ENCODE assay signal across 8 cellular contexts in genomic region chr2:227482638-227483340, GRCh38. TPM values are rescaled to one million over a fixed set of nuclear protein-coding genes. Genes with fewer than 3 reads are reported as not detected.
DNase-seq lines count a peak whose midpoint lies in the region; ATAC-seq lines count a peak whose summit lies in the region.

No MANE protein-coding gene starts in this region.

- peaks cover 44% of the 10 kb centered on the region for H3K4me1 Mint-ChIP-seq in activated naive CD8-positive, alpha-beta T cell treated with anti-CD3 and anti-CD28 coated beads, Interleukin-2, amount 10 ng/mL, durations not matched to agents 7 days and 5 days

- peak; percentile 96 for ATAC-seq in GM19468 (IDR thresholded peaks at IDR 0.05; ENCODE audit: extremely low read depth, unreplicated experiment)
- peak; percentile 87 for ATAC-seq in HG03460 (IDR thresholded peaks at IDR 0.05; ENCODE audit: unreplicated experiment)
- peak; percentile 43 for ATAC-seq in activated naive CD8-positive, alpha-beta T cell treated with anti-CD3 and anti-CD28 coated beads, Interleukin-2, amount 10 ng/mL, durations not matched to agents 7 days and 5 days (ENCODE audit: low read depth)
- no peak for ATAC-seq in left ventricle myocardium superior

- H3K27ac Mint-ChIP-seq in activated naive CD8-positive, alpha-beta T cell treated with anti-CD3 and anti-CD28 coated beads, Interleukin-2, amount 10 ng/mL, durations not matched to agents 7 days and 5 days, result peak overlapping the region; percentile 55

- H3K27me3 Mint-ChIP-seq in activated naive CD8-positive, alpha-beta T cell treated with anti-CD3 and anti-CD28 coated beads, Interleukin-2, amount 10 ng/mL, durations not matched to agents 7 days and 5 days, result no peaks in the 10 kb centered on the region

- DNase-seq in EL, result peak; percentile 40
- no peak for DNase-seq in activated naive CD8-positive, alpha-beta T cell treated with anti-CD3 and anti-CD28 coated beads, Interleukin-2, amount 10 ng/mL, durations not matched to agents 7 days and 5 days
- no peak for DNase-seq in NCI-H187 (lab: John Stamatoyannopoulos, UW)
- DNase-seq in stimulated activated naive CD4-positive, alpha-beta T cell (lab: John Stamatoyannopoulos, UW), result no peak
- no peak for DNase-seq in DMS53 (lab: John Stamatoyannopoulos, UW)
- DNase-seq in left ventricle myocardium superior, result no peak

- no peak overlapping the region for H3K4me3 Mint-ChIP-seq in activated naive CD8-positive, alpha-beta T cell treated with anti-CD3 and anti-CD28 coated beads, Interleukin-2, amount 10 ng/mL, durations not matched to agents 7 days and 5 days

- intact Hi-C loops in left ventricle myocardium superior (cut with micrococcal nuclease), result no loop called here

- POLR2A ChIA-PET in activated naive CD8-positive, alpha-beta T cell treated with anti-CD3 and anti-CD28 coated beads, Interleukin-2, amount 10 ng/mL, durations not matched to agents 7 days and 5 days (lab: Charles Lee), result interaction anchor here (0.7 kb wide), 1 partner anchor 124 kb away, joined by 3 read pairs; no protein-coding TSS in a partner anchor

- peaks cover 16% of the 10 kb centered on the region for H3K36me3 Mint-ChIP-seq in activated naive CD8-positive, alpha-beta T cell treated with anti-CD3 and anti-CD28 coated beads, Interleukin-2, amount 10 ng/mL, durations not matched to agents 7 days and 5 days

- H3K9me3 Mint-ChIP-seq in activated naive CD8-positive, alpha-beta T cell treated with anti-CD3 and anti-CD28 coated beads, Interleukin-2, amount 10 ng/mL, durations not matched to agents 7 days and 5 days, result peaks cover 5% of the 10 kb centered on the region

RNA-seq across cellular contexts. Expression of gene AGFG1, which starts 10.8 kb away (rescaled TPM):
- total RNA-seq in activated naive CD8-positive, alpha-beta T cell treated with anti-CD3 and anti-CD28 coated beads, Interleukin-2, amount 10 ng/mL, durations not matched to agents 7 days and 5 days, result 10 to 100 TPM; 57.9 to 59.2 TPM
- total RNA-seq in left ventricle myocardium superior, result 55.2 TPM
